ENCODE assay signal across 24 cellular contexts in genomic region chr11:19689281-19689975, GRCh38. TPM values are rescaled to one million over a fixed set of nuclear protein-coding genes. Genes with fewer than 3 reads are reported as not detected.
DNase-seq lines count a peak whose midpoint lies in the region; ATAC-seq and TF ChIP-seq lines count a peak whose summit lies in the region.
"Had no signal": no experiment of that assay in that cellular context is flagged by ENCODE, and none has a peak within 500 bp of the region (broad histone marks: within the 10 kb centered on the region; RNA-seq: fewer than 3 reads in every experiment).

No MANE protein-coding gene starts in this region.

- no peak for TF ChIP-seq CTCF in dorsolateral prefrontal cortex (IDR thresholded peaks at IDR 0.05 in 54 of 56, conservative IDR thresholded peaks at IDR 0.05 in 2 of 56; ENCODE audit: low read depth in 1 of 56, partially characterized antibody in 56 of 56)

- DNase-seq in Ammon's horn (ENCODE audit: low spot score) (peak; percentile 48), dorsolateral prefrontal cortex (peak in 2 of 10 donors; percentile 41 to 65), left lobe of liver (ENCODE audit: low spot score) (peak; percentile 68), DMS53 (lab: John Stamatoyannopoulos, UW) (no peak), DMS114 treated with DMSO at 0.1 percent for 48 hours (lab: John Stamatoyannopoulos, UW; ENCODE audit: unreplicated experiment) (no peak)
- DNase-seq: AML-193; C1 segment of cervical spinal cord; Caco-2; CD4-positive, alpha-beta memory T cell; DMS79 treated with DMSO at 0.1 percent for 48 hours; GF-D8; HCEC 1CT; NCI-H1048; NCI-H1417; NCI-H1694 treated with DMSO at 0.1 percent for 48 hours; NCI-H2081; NCI-H2227 treated with DMSO at 0.1 percent for 48 hours; NCI-H510A; NCI-H69; RPMI8226; SHP77 treated with DMSO at 0.1 percent for 48 hours had no signal

- ATAC-seq in left lobe of liver (peak; percentile 85), HG03139 (IDR thresholded peaks at IDR 0.05; ENCODE audit: unreplicated experiment) (no peak)

- H3K27ac ChIP-seq in dorsolateral prefrontal cortex (peak overlapping the region in 48 of 59 donors; percentile 3 to 78 (median 55)), stomach smooth muscle (ENCODE audit: low read length) (peak overlapping the region; percentile 37)
- H3K27ac ChIP-seq: HL-60 had no signal

- H3K4me3 ChIP-seq in dorsolateral prefrontal cortex, result no peak overlapping the region
- no peak overlapping the region for H3K4me3 ChIP-seq in stomach smooth muscle (ENCODE audit: low read length in 2 of 2)

- H3K27me3 ChIP-seq in dorsolateral prefrontal cortex (no peaks in the 10 kb centered on the region), stomach smooth muscle (ENCODE audit: control insufficient read depth in 1 of 2, insufficient read depth in 2 of 2, low read length in 2 of 2) (no peaks in the 10 kb centered on the region)

- peaks cover 22% of the 10 kb centered on the region for H3K4me1 ChIP-seq in stomach smooth muscle (ENCODE audit: control insufficient read depth, insufficient read depth, low read length)
- H3K4me1 ChIP-seq: Caco-2 had no signal

- H3K9ac ChIP-seq in stomach smooth muscle (ENCODE audit: low read length in 2 of 2), result no peak overlapping the region

- H3K36me3 ChIP-seq in stomach smooth muscle (ENCODE audit: control insufficient read depth in 2 of 2, insufficient read depth in 2 of 2, low read length in 2 of 2), result no peaks in the 10 kb centered on the region

- no peaks in the 10 kb centered on the region for H3K9me3 ChIP-seq in stomach smooth muscle (ENCODE audit: control insufficient read depth in 2 of 2, low read length in 2 of 2)
- H3K9me3 ChIP-seq: Caco-2 had no signal

- intact Hi-C loops in dorsolateral prefrontal cortex (cut with DNase I), result no loop called here

RNA-seq across cellular contexts. Expression of gene NAV2, which starts 23.2 kb away (rescaled TPM):
- total RNA-seq in dorsolateral prefrontal cortex, result 100 to 1,000 TPM in 5 of 120 experiments, 10 to 100 TPM in 115; 43.9 to 157 (median 68.6) TPM
- 32.0 TPM for total RNA-seq in left lobe of liver

Comparison
In these comparisons a context has a peak if more than half of its experiments do, and no peak if none do; other contexts are left out.
1. DNase-seq: peak in Ammon's horn (single experiment) and left lobe of liver (single experiment); none in DMS53 (single experiment) and DMS114 treated with DMSO at 0.1 percent for 48 hours (single experiment).